In the genomic region with DNA sequence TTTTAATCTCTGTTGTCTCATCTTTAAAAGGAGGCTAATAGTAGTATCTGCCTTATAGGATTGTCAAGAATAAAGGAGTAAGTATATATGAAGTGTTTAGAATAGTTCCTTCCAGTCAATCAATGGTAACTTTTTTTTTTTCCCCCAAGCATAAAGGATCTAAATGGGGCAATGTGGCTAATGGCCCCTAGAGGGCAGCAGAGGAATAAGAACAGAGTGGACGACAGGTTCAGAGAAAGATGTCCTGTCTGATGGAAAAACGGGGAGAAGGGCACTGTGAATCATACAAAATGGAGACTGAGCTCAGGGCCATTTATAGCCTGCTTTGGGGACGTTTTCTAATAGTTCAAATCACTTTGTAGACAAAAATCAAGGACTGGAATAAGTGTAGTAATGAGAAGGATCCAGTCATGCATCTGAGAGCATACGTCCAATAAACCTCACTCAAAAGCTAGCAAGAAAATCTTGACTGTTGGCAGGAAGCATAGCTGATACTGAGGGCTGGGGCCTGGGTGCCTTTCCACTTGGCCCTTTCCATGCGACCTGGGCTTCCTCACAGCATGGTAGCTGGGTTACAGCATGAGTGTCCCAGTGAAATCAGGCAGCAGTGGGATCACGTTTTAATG, we compare ENCODE assay signal across 8 cellular contexts. TPM values are rescaled to one million over a fixed set of nuclear protein-coding genes. Genes with fewer than 3 reads are reported as not detected.
A peak's percentile ranks its signal among the peaks of the same experiment; 100 is the strongest.
DNase-seq lines count a peak whose midpoint lies in the region; ATAC-seq, FAIRE-seq and TF ChIP-seq lines count a peak whose summit lies in the region.

No MANE protein-coding gene starts in this region.

- FAIRE-seq in bronchial epithelial cell (lab: Jason Lieb, UNC), result no peak
- FAIRE-seq in kidney (lab: Jason Lieb, UNC), result peak; percentile 56

- H3K36me3 Mint-ChIP-seq in WTC11, result no peaks in the 10 kb centered on the region

- ATAC-seq in HG03095 (IDR thresholded peaks at IDR 0.05; ENCODE audit: unreplicated experiment), result peak; percentile 66
- ATAC-seq in WTC11, result peak; percentile 95

- peaks cover 4% of the 10 kb centered on the region; the same call in 1 of the 2 replicates for H3K4me1 Mint-ChIP-seq in WTC11

- POLR2A ChIA-PET in WTC11 (lab: Charles Lee), result no interaction called here

- H3K27ac ChIP-seq in kidney (ENCODE audit: low read depth in 2 of 2, low read length in 2 of 2), result no peak overlapping the region

- no peaks in the 10 kb centered on the region for H3K27me3 ChIP-seq in bronchial epithelial cell (ENCODE audit: control insufficient read depth, insufficient read depth, low read length)

- no peaks in the 10 kb centered on the region for H3K9me3 ChIP-seq in kidney (ENCODE audit: control insufficient read depth in 1 of 2, low read length in 2 of 2)

- H3K4me1 ChIP-seq in kidney (ENCODE audit: control insufficient read depth in 1 of 2, insufficient read depth in 1 of 2, low read depth in 1 of 2, low read length in 2 of 2), result peaks cover 6 to 12% of the 10 kb centered on the region in 2 donors

- CTCF ChIA-PET in WTC11 (lab: Charles Lee), result interaction anchor here (0.6 to 1.6 kb wide), 33 partner anchors 9 to 743 kb away, joined by 3 to 63 read pairs (median 4); a partner anchor contains a TSS

- no peak overlapping the region for H3K4me3 Mint-ChIP-seq in WTC11

- peak; percentile 84 for TF ChIP-seq CTCF in GM12865 (IDR thresholded peaks at IDR 0.05; ENCODE audit: insufficient read depth, low read depth, low read length, missing control alignments)
- TF ChIP-seq CTCF in WTC11 (IDR thresholded peaks at IDR 0.05), result peak; percentile 72
- TF ChIP-seq CTCF in bronchial epithelial cell (IDR thresholded peaks at IDR 0.05; ENCODE audit: insufficient read depth, low read length, severe bottlenecking), result peak; percentile 70
- peak; percentile 79 for TF ChIP-seq CTCF in kidney (IDR thresholded peaks at IDR 0.05; ENCODE audit: borderline replicate concordance, extremely low read depth, insufficient read depth)

- no peak overlapping the region for H3K9ac ChIP-seq in kidney (ENCODE audit: low read length in 2 of 2)

- DNase-seq in GM12865 (ENCODE audit: low read depth) (peak; percentile 79), NCI-H2196 (lab: John Stamatoyannopoulos, UW; ENCODE audit: unreplicated experiment) (peak; percentile 80), WTC11 (ENCODE audit: low spot score) (peak; percentile 65), bronchial epithelial cell (ENCODE audit: low read depth) (peak; percentile 78), kidney (no peak), GF-D8 (lab: John Stamatoyannopoulos, UW) (no peak)
- DNase-seq in stimulated activated CD4-positive, alpha-beta T cell treated with anti-CD3 and anti-CD28 coated beads, Interleukin-2, amount 100 ng/mL, for 24 hours, result peak; percentile 69 to 72

- intact Hi-C loops in kidney (cut with DNase I), result no loop called here

- H3K4me3 ChIP-seq in GM12865 (ENCODE audit: low read depth, low read length), result no peak overlapping the region
- H3K4me3 ChIP-seq in bronchial epithelial cell (ENCODE audit: low read depth, low read length), result no peak overlapping the region
- H3K4me3 ChIP-seq in kidney (ENCODE audit: low read length in 2 of 2), result no peak overlapping the region

- no peaks in the 10 kb centered on the region for H3K36me3 ChIP-seq in bronchial epithelial cell (ENCODE audit: control insufficient read depth, insufficient read depth, low read length)
- H3K36me3 ChIP-seq in kidney (ENCODE audit: control insufficient read depth in 1 of 2, insufficient read depth in 2 of 2, low read length in 2 of 2), result no peaks in the 10 kb centered on the region

- H3K27me3 Mint-ChIP-seq in WTC11 (ENCODE audit: low read depth), result no peaks in the 10 kb centered on the region

- H3K27ac Mint-ChIP-seq in WTC11, result no peak overlapping the region

- peaks cover 7% of the 10 kb centered on the region for H3K9me3 Mint-ChIP-seq in WTC11

TF ChIP-seq in WTC11, 78 proteins besides CTCF, POLR2A, EP300 and RAD21:
- no peak for TF ChIP-seq ZNF219 (CRISPR knock-in tag; IDR thresholded peaks at IDR 0.05; ENCODE audit: borderline replicate concordance)
- TF ChIP-seq MXD4 (CRISPR knock-in tag; IDR thresholded peaks at IDR 0.05; ENCODE audit: borderline replicate concordance), result no peak
- TF ChIP-seq, protein P1, sequence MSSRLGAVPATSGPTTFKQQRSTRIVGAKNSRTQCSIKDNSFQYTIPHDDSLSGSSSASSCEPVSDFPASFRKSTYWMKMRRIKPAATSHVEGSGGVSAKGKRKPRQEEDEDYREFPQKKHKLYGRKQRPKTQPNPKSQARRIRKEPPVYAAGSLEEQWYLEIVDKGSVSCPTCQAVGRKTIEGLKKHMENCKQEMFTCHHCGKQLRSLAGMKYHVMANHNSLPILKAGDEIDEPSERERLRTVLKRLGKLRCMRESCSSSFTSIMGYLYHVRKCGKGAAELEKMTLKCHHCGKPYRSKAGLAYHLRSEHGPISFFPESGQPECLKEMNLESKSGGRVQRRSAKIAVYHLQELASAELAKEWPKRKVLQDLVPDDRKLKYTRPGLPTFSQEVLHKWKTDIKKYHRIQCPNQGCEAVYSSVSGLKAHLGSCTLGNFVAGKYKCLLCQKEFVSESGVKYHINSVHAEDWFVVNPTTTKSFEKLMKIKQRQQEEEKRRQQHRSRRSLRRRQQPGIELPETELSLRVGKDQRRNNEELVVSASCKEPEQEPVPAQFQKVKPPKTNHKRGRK (CRISPR knock-in tag; IDR thresholded peaks at IDR 0.05; ENCODE audit: borderline replicate concordance), result no peak
- TF ChIP-seq HMGA2 (CRISPR knock-in tag; IDR thresholded peaks at IDR 0.05), result no peak
- no peak for TF ChIP-seq GABPB1 (CRISPR knock-in tag; IDR thresholded peaks at IDR 0.05)
- TF ChIP-seq, protein P2, sequence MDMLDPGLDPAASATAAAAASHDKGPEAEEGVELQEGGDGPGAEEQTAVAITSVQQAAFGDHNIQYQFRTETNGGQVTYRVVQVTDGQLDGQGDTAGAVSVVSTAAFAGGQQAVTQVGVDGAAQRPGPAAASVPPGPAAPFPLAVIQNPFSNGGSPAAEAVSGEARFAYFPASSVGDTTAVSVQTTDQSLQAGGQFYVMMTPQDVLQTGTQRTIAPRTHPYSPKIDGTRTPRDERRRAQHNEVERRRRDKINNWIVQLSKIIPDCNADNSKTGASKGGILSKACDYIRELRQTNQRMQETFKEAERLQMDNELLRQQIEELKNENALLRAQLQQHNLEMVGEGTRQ (CRISPR knock-in tag; IDR thresholded peaks at IDR 0.05), result no peak
- TF ChIP-seq, protein P3, sequence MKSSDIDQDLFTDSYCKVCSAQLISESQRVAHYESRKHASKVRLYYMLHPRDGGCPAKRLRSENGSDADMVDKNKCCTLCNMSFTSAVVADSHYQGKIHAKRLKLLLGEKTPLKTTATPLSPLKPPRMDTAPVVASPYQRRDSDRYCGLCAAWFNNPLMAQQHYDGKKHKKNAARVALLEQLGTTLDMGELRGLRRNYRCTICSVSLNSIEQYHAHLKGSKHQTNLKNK (CRISPR knock-in tag; IDR thresholded peaks at IDR 0.05), result no peak
- TF ChIP-seq PRRX2 (CRISPR knock-in tag; IDR thresholded peaks at IDR 0.05), result no peak
- TF ChIP-seq, protein P4, sequence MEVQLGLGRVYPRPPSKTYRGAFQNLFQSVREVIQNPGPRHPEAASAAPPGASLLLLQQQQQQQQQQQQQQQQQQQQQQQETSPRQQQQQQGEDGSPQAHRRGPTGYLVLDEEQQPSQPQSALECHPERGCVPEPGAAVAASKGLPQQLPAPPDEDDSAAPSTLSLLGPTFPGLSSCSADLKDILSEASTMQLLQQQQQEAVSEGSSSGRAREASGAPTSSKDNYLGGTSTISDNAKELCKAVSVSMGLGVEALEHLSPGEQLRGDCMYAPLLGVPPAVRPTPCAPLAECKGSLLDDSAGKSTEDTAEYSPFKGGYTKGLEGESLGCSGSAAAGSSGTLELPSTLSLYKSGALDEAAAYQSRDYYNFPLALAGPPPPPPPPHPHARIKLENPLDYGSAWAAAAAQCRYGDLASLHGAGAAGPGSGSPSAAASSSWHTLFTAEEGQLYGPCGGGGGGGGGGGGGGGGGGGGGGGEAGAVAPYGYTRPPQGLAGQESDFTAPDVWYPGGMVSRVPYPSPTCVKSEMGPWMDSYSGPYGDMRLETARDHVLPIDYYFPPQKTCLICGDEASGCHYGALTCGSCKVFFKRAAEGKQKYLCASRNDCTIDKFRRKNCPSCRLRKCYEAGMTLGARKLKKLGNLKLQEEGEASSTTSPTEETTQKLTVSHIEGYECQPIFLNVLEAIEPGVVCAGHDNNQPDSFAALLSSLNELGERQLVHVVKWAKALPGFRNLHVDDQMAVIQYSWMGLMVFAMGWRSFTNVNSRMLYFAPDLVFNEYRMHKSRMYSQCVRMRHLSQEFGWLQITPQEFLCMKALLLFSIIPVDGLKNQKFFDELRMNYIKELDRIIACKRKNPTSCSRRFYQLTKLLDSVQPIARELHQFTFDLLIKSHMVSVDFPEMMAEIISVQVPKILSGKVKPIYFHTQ (CRISPR knock-in tag; IDR thresholded peaks at IDR 0.05), result no peak
- no peak for TF ChIP-seq FOXK1 (CRISPR knock-in tag; IDR thresholded peaks at IDR 0.05)
- TF ChIP-seq, protein P5, sequence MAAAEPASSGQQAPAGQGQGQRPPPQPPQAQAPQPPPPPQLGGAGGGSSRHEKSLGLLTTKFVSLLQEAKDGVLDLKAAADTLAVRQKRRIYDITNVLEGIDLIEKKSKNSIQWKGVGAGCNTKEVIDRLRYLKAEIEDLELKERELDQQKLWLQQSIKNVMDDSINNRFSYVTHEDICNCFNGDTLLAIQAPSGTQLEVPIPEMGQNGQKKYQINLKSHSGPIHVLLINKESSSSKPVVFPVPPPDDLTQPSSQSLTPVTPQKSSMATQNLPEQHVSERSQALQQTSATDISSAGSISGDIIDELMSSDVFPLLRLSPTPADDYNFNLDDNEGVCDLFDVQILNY (CRISPR knock-in tag; IDR thresholded peaks at IDR 0.05), result no peak
- TF ChIP-seq ZNF671 (CRISPR knock-in tag; IDR thresholded peaks at IDR 0.05), result no peak
- TF ChIP-seq ELF4 (CRISPR knock-in tag; IDR thresholded peaks at IDR 0.05; ENCODE audit: low read depth), result no peak
- TF ChIP-seq, protein P6, sequence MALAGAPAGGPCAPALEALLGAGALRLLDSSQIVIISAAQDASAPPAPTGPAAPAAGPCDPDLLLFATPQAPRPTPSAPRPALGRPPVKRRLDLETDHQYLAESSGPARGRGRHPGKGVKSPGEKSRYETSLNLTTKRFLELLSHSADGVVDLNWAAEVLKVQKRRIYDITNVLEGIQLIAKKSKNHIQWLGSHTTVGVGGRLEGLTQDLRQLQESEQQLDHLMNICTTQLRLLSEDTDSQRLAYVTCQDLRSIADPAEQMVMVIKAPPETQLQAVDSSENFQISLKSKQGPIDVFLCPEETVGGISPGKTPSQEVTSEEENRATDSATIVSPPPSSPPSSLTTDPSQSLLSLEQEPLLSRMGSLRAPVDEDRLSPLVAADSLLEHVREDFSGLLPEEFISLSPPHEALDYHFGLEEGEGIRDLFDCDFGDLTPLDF (CRISPR knock-in tag; IDR thresholded peaks at IDR 0.05), result no peak
- TF ChIP-seq SP1 (CRISPR knock-in tag; conservative IDR thresholded peaks at IDR 0.05), result no peak
- no peak for TF ChIP-seq RELA (CRISPR knock-in tag; IDR thresholded peaks at IDR 0.05; ENCODE audit: borderline replicate concordance)

RNA-seq across cellular contexts. Expression of a gene that starts 51.3 kb away (rescaled TPM):
- total RNA-seq in WTC11 (2021) (not detected in 3 replicates), bronchial epithelial cell (not detected in 2 replicates), kidney (0.85 TPM)
- polyA plus RNA-seq in kidney (ENCODE audit: insufficient read depth, low read depth, low replicate concordance), result not detected

Comparison
In these comparisons a context has a peak if more than half of its experiments do, and no peak if none do; other contexts are left out.
1. DNase-seq: peak in GM12865 (single experiment), NCI-H2196 (single experiment), WTC11 (single experiment), bronchial epithelial cell (single experiment) and stimulated activated CD4-positive, alpha-beta T cell treated with anti-CD3 and anti-CD28 coated beads, Interleukin-2, amount 100 ng/mL, for 24 hours (2 of 2); none in kidney (single experiment) and GF-D8 (single experiment).
2. Peak in every context shown above with its lines, with median percentiles within 50 percentile points of each other: CTCF ChIP-seq.